Comparison of ENCODE assay signal across 1 cellular context in the genomic region with DNA sequence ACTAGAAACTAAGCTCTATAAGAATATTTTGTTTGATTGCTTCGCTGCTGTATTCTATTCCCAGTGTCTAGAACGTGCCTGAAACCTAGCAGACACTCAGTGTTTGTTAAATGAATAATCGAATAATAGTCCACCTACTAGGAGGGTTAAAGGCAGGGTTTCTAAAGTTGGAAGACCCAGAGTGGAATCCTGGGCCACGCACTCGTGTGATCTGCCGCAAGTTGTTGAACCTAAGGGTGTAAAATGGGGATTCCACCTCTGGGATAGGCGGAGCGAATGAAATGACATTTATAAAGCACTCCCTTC.
TF ChIP-seq lines count a peak whose summit lies in the region.

No MANE protein-coding gene starts in this region.

TF ChIP-seq in IMR-90, 13 proteins besides CTCF, POLR2A, EP300 and RAD21 (continued from another document):
- TF ChIP-seq, protein P1, sequence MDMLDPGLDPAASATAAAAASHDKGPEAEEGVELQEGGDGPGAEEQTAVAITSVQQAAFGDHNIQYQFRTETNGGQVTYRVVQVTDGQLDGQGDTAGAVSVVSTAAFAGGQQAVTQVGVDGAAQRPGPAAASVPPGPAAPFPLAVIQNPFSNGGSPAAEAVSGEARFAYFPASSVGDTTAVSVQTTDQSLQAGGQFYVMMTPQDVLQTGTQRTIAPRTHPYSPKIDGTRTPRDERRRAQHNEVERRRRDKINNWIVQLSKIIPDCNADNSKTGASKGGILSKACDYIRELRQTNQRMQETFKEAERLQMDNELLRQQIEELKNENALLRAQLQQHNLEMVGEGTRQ (IDR thresholded peaks at IDR 0.05; ENCODE audit: low read depth, low read length), result no peak
- TF ChIP-seq, protein P2, sequence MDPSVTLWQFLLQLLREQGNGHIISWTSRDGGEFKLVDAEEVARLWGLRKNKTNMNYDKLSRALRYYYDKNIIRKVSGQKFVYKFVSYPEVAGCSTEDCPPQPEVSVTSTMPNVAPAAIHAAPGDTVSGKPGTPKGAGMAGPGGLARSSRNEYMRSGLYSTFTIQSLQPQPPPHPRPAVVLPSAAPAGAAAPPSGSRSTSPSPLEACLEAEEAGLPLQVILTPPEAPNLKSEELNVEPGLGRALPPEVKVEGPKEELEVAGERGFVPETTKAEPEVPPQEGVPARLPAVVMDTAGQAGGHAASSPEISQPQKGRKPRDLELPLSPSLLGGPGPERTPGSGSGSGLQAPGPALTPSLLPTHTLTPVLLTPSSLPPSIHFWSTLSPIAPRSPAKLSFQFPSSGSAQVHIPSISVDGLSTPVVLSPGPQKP (IDR thresholded peaks at IDR 0.05; ENCODE audit: borderline replicate concordance, low read depth, low read length), result no peak
- TF ChIP-seq CHD1 (IDR thresholded peaks at IDR 0.05; ENCODE audit: low read depth, low read length) (no peak), RFX5 (IDR thresholded peaks at IDR 0.05; ENCODE audit: low read depth, low read length) (no peak)
